1 cellular context compared by ENCODE assay signal in the genomic region with DNA sequence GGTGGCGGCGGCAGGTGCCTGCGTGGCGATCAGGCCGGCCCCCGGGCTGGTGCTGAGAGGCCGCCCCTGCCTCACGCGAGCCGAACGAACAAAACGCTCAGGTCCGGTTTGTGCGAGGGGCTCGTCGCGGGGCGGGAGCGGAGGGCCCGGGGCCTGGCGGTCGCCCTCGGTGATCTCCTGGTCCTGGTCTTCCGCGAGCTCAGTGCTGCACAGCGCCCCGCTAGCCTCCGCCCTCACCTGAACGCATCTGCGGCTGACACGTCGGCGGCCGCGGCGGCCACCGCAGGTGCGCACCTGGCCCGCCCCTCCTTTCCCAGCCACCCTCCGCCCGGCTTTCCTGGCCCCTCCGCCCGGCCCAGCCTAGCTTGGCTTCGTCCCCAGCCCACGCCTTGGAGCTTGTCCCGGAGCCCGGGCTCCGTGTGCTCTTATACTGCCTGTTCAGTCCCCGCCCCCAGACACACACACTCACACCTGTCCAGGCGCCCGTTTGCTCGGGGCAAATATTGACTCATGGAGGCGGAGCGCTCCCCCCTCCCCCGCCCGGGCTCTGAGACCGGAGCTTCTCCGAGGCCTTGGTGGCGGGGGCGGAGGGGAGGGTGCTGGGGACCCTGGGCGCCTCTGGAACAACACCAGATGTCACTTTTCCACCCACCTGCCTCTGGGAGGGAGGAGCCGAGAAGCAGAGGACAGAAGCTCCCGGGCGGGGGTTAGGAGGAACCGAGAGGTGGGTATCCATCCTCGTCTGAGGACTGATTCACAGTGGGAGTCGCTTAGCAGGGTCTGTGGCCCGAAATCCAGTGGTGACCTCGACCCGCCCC.
TF ChIP-seq lines count a peak whose summit lies in the region.

No MANE protein-coding gene starts in this region.

TF ChIP-seq in GM23338, 12 proteins besides CTCF, POLR2A, EP300 and RAD21:
- TF ChIP-seq, protein P1, sequence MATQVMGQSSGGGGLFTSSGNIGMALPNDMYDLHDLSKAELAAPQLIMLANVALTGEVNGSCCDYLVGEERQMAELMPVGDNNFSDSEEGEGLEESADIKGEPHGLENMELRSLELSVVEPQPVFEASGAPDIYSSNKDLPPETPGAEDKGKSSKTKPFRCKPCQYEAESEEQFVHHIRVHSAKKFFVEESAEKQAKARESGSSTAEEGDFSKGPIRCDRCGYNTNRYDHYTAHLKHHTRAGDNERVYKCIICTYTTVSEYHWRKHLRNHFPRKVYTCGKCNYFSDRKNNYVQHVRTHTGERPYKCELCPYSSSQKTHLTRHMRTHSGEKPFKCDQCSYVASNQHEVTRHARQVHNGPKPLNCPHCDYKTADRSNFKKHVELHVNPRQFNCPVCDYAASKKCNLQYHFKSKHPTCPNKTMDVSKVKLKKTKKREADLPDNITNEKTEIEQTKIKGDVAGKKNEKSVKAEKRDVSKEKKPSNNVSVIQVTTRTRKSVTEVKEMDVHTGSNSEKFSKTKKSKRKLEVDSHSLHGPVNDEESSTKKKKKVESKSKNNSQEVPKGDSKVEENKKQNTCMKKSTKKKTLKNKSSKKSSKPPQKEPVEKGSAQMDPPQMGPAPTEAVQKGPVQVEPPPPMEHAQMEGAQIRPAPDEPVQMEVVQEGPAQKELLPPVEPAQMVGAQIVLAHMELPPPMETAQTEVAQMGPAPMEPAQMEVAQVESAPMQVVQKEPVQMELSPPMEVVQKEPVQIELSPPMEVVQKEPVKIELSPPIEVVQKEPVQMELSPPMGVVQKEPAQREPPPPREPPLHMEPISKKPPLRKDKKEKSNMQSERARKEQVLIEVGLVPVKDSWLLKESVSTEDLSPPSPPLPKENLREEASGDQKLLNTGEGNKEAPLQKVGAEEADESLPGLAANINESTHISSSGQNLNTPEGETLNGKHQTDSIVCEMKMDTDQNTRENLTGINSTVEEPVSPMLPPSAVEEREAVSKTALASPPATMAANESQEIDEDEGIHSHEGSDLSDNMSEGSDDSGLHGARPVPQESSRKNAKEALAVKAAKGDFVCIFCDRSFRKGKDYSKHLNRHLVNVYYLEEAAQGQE (IDR thresholded peaks at IDR 0.05; ENCODE audit: unreplicated experiment) = no peak
- no peak for TF ChIP-seq ZNF114 (CRISPR knock-in tag; IDR thresholded peaks at IDR 0.05)
- TF ChIP-seq EZH2phosphoT487 (IDR thresholded peaks at IDR 0.05; ENCODE audit: unreplicated experiment) = peak; percentile 26
- peak; percentile 86 for TF ChIP-seq EZH2 (IDR thresholded peaks at IDR 0.05; ENCODE audit: low read depth, unreplicated experiment)
- no peak for TF ChIP-seq POLR2AphosphoS5 (IDR thresholded peaks at IDR 0.05; ENCODE audit: low read depth)
